Comparison of ENCODE assay signal across 1 cellular context in genomic region chr9:133862585-133863041, GRCh38.
TF ChIP-seq lines count a peak whose summit lies in the region.

No MANE protein-coding gene starts in this region.

TF ChIP-seq in SK-N-SH, 30 proteins besides CTCF, POLR2A, EP300 and RAD21 (continued from another document):
- TF ChIP-seq ZBTB33 (IDR thresholded peaks at IDR 0.05; ENCODE audit: borderline replicate concordance, low read depth) (no peak), CHD2 (IDR thresholded peaks at IDR 0.05; ENCODE audit: low read length, partially characterized antibody) (no peak), REST (IDR thresholded peaks at IDR 0.05; ENCODE audit: low read depth, low read length) (no peak), SIN3A (IDR thresholded peaks at IDR 0.05; ENCODE audit: borderline replicate concordance, low read depth, low read length) (no peak)
